ENCODE assay signal across 22 cellular contexts in genomic region chr9:84447305-84447704, GRCh38.
"Had no signal": no experiment of that assay in that cellular context is flagged by ENCODE, and none has a peak within 500 bp of the region (broad histone marks: within the 10 kb centered on the region; RNA-seq: fewer than 3 reads in every experiment).

No MANE protein-coding gene starts in this region.

- H3K27me3 ChIP-seq: hepatocyte, neural progenitor cell, sigmoid colon, testis had no signal

- H3K4me3 ChIP-seq: coronary artery, gastroesophageal sphincter, heart left ventricle, hepatocyte, neural progenitor cell, psoas muscle, sigmoid colon, testis, tibial artery had no signal

- ATAC-seq: gastroesophageal sphincter; heart left ventricle; left lobe of liver; naive thymus-derived CD4-positive, alpha-beta T cell; psoas muscle; right cardiac atrium; stimulated activated memory B cell treated with anti-CD40 and anti-IgM and Interleukin-4, amounts not matched to agents 10 μg/mL and 1 μg/mL and 100 μg/mL, for 72 hours; stimulated activated naive CD8-positive, alpha-beta T cell treated with anti-CD3 and anti-CD28 coated beads, Interleukin-15, Interleukin-2, amounts not matched to agents 100 U/mL and 50 U/mL, for 24 hours had no signal

- H3K27ac ChIP-seq: coronary artery, gastroesophageal sphincter, heart left ventricle, hepatocyte, neural progenitor cell, psoas muscle, sigmoid colon, testis, tibial artery had no signal

- DNase-seq: dermis blood vessel endothelial cell; effector memory CD4-positive, alpha-beta T cell; foreskin fibroblast; heart left ventricle; kidney; mesendoderm; midbrain; naive thymus-derived CD4-positive, alpha-beta T cell; psoas muscle; right cardiac atrium; sigmoid colon; stimulated activated CD4-positive, alpha-beta T cell treated with anti-CD3 and anti-CD28 coated beads, Interleukin-4, amount 100 ng/mL, for 4 hours; stimulated activated naive CD8-positive, alpha-beta T cell treated with anti-CD3 and anti-CD28 coated beads, Interleukin-15, Interleukin-2, amounts not matched to agents 100 U/mL and 50 U/mL, for 24 hours; substantia nigra; testis; tibial artery had no signal

- H3K36me3 ChIP-seq: gastroesophageal sphincter, heart left ventricle, neural progenitor cell, sigmoid colon, tibial artery had no signal

- H3K9me3 ChIP-seq: gastroesophageal sphincter, heart left ventricle, psoas muscle, sigmoid colon, testis, tibial artery had no signal

- H3K4me1 ChIP-seq: gastroesophageal sphincter, heart left ventricle, neural progenitor cell, psoas muscle, sigmoid colon, testis, tibial artery had no signal
